Comparison of ENCODE assay signal across 8 cellular contexts in genomic region chr12:1795785-1796514, GRCh38. TPM values are rescaled to one million over a fixed set of nuclear protein-coding genes. Genes with fewer than 3 reads are reported as not detected.
A peak's percentile ranks its signal among the peaks of the same experiment; 100 is the strongest.
DNase-seq lines count a peak whose midpoint lies in the region; ATAC-seq and TF ChIP-seq lines count a peak whose summit lies in the region.

No MANE protein-coding gene starts in this region.

- CTCF ChIA-PET in HEK293T (lab: Yijun Ruan, JAX) = interaction anchor here (0.8 to 2.5 kb wide), 4 partner anchors 47 to 144 kb away, joined by 3 to 18 read pairs (median 5); no protein-coding TSS in a partner anchor

- intact Hi-C loops in cardiac septum (cut with DNase I) (loop anchor here (1.0 to 10.0 kb wide), 3 partner anchors 144 to 489 kb away; no protein-coding TSS in a partner anchor), upper lobe of right lung (cut with DNase I) (loop anchor here (5.0 kb wide), 1 partner anchor 141 kb away; no protein-coding TSS in a partner anchor)

- no peaks in the 10 kb centered on the region for H3K27me3 Mint-ChIP-seq in activated naive CD8-positive, alpha-beta T cell treated with anti-CD3 and anti-CD28 coated beads, Interleukin-2, amount 50 U/mL, for 24 hours
- H3K27me3 Mint-ChIP-seq in progenitor cell of endocrine pancreas = peaks cover 21% of the 10 kb centered on the region

- TF ChIP-seq CTCF in GM12873 (IDR thresholded peaks at IDR 0.05; ENCODE audit: insufficient read depth, low read depth, low read length, missing control alignments) (peak; percentile 86), progenitor cell of endocrine pancreas (IDR thresholded peaks at IDR 0.05; ENCODE audit: unreplicated experiment) (peak; percentile 100), upper lobe of right lung (IDR thresholded peaks at IDR 0.05) (peak; percentile 97)

- peak overlapping the region; percentile 85 for H3K4me3 ChIP-seq in upper lobe of right lung

- no peaks in the 10 kb centered on the region for H3K9me3 ChIP-seq in upper lobe of right lung

- H3K4me1 ChIP-seq in upper lobe of right lung = peaks cover 11% of the 10 kb centered on the region

- H3K27ac Mint-ChIP-seq in activated naive CD8-positive, alpha-beta T cell treated with anti-CD3 and anti-CD28 coated beads, Interleukin-2, amount 50 U/mL, for 24 hours = peak overlapping the region; percentile 96
- no peak overlapping the region for H3K27ac Mint-ChIP-seq in progenitor cell of endocrine pancreas

- no peaks in the 10 kb centered on the region for H3K27me3 ChIP-seq in upper lobe of right lung

- H3K9me3 Mint-ChIP-seq in activated naive CD8-positive, alpha-beta T cell treated with anti-CD3 and anti-CD28 coated beads, Interleukin-2, amount 50 U/mL, for 24 hours = no peaks in the 10 kb centered on the region
- no peaks in the 10 kb centered on the region for H3K9me3 Mint-ChIP-seq in progenitor cell of endocrine pancreas (ENCODE audit: low read depth)

- ATAC-seq in activated naive CD8-positive, alpha-beta T cell treated with anti-CD3 and anti-CD28 coated beads, Interleukin-2, amount 50 U/mL, for 24 hours = peak; percentile 99
- peak; percentile 94 for ATAC-seq in upper lobe of right lung

- peak overlapping the region; percentile 93 for H3K27ac ChIP-seq in upper lobe of right lung

- H3K4me3 Mint-ChIP-seq in activated naive CD8-positive, alpha-beta T cell treated with anti-CD3 and anti-CD28 coated beads, Interleukin-2, amount 50 U/mL, for 24 hours = peak overlapping the region; percentile 87
- peak overlapping the region; percentile 57 for H3K4me3 Mint-ChIP-seq in progenitor cell of endocrine pancreas (ENCODE audit: low read depth)

- POLR2A ChIA-PET in HEK293T (lab: Yijun Ruan, JAX) = no interaction called here

- DNase-seq in HEK293T (ENCODE audit: extremely low spot score) (peak; percentile 92), MV-4-11 (lab: John Stamatoyannopoulos, UW) (peak; percentile 93), SW 1271 (lab: John Stamatoyannopoulos, UW) (peak; percentile 70 to 82), cardiac septum (ENCODE audit: low spot score) (peak; percentile 97), progenitor cell of endocrine pancreas (ENCODE audit: low spot score, unreplicated experiment) (peak; percentile 93), upper lobe of right lung (peak; percentile 97)
- DNase-seq in activated naive CD8-positive, alpha-beta T cell treated with anti-CD3 and anti-CD28 coated beads, Interleukin-2, amount 50 U/mL, for 24 hours = peak; percentile 94

- no peaks in the 10 kb centered on the region for H3K36me3 ChIP-seq in upper lobe of right lung

- peaks cover 19% of the 10 kb centered on the region for H3K4me1 Mint-ChIP-seq in activated naive CD8-positive, alpha-beta T cell treated with anti-CD3 and anti-CD28 coated beads, Interleukin-2, amount 50 U/mL, for 24 hours
- H3K4me1 Mint-ChIP-seq in progenitor cell of endocrine pancreas (ENCODE audit: low read depth) = peaks cover 4% of the 10 kb centered on the region

- no peaks in the 10 kb centered on the region for H3K36me3 Mint-ChIP-seq in activated naive CD8-positive, alpha-beta T cell treated with anti-CD3 and anti-CD28 coated beads, Interleukin-2, amount 50 U/mL, for 24 hours (ENCODE audit: low read depth)
- no peaks in the 10 kb centered on the region for H3K36me3 Mint-ChIP-seq in progenitor cell of endocrine pancreas (ENCODE audit: insufficient read depth)

TF ChIP-seq in HEK293T, 16 proteins besides CTCF, POLR2A, EP300 and RAD21:
- TF ChIP-seq LEF1 (IDR thresholded peaks at IDR 0.05; ENCODE audit: borderline replicate concordance) (no peak), PKNOX1 (IDR thresholded peaks at IDR 0.05) (peak; percentile 87), ARNT (IDR thresholded peaks at IDR 0.05) (no peak)

RNA-seq across cellular contexts. Expression of gene LRTM2, which starts 24.4 kb away (rescaled TPM):
- total RNA-seq in cardiac septum = not detected
- 0.48 and 0.53 TPM in 2 replicates for total RNA-seq in progenitor cell of endocrine pancreas
- total RNA-seq in upper lobe of right lung = not detected

Comparison
In these comparisons a context has a peak if more than half of its experiments do, and no peak if none do; other contexts are left out.
1. Peak in every context shown above with its lines: DNase-seq, ATAC-seq, H3K4me3 ChIP-seq and H3K27ac ChIP-seq.